Comparison of ENCODE assay signal across 8 cellular contexts in the genomic region with DNA sequence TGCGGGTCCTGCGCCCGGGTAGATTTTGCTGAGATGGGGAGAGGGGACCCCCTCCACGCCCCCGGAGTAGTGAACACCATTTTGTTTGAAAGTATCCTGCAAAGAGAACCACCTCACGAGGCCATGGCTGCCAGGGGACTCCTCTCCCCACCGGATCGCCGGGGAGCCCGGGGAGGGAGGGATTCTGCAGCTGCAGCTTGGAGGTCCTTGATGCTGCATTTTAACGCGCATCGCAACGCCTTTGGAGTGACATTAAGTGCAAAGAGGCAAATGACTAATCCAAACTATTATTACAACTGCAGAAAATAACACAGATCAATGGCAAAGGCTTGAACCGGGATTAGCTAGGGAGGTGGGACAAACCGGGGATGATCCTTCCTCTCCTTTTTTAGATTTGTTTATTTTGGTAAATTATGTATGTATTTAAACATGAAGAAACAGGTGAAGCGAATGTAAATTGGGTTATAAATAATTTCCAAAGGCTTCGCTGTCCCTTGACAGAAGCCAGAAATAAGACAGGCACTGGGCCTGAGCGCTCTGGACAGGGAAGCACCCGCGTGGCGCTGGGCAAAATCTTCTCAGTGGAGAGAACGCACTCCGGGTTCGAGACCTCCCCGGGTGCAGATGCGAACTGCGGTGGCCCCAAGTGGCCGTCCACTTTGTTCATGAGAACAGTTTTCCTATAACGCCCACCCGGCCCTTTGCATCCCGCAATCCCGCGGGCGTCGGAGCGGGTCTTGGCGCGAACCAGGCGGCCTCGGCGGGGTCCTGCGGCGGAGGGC. TPM values are rescaled to one million over a fixed set of nuclear protein-coding genes. Genes with fewer than 3 reads are reported as not detected.
DNase-seq lines count a peak whose midpoint lies in the region; ATAC-seq and TF ChIP-seq lines count a peak whose summit lies in the region.

No MANE protein-coding gene starts in this region.

- H3K79me2 ChIP-seq in MM.1S (ENCODE audit: low read length): no peaks in the 10 kb centered on the region

- no peak for TF ChIP-seq CTCF in Caco-2 (IDR thresholded peaks at IDR 0.05; ENCODE audit: insufficient read depth in 1 of 2, low read depth in 1 of 2, low read length in 1 of 2, severe bottlenecking in 1 of 2, unreplicated experiment in 1 of 2)
- no peak for TF ChIP-seq CTCF in MM.1S (IDR thresholded peaks at IDR 0.05; ENCODE audit: low read length)
- TF ChIP-seq CTCF in neural crest cell (conservative IDR thresholded peaks at IDR 0.05): no peak

- POLR2A ChIA-PET in Caco-2 (lab: Charles Lee): interaction anchor here (0.6 kb wide), 1 partner anchor 232 kb away, joined by 3 read pairs; no protein-coding TSS in a partner anchor

- H3K27ac ChIP-seq in MM.1S (ENCODE audit: low read length): no peak overlapping the region
- H3K27ac ChIP-seq in caudate nucleus (ENCODE audit: low read depth, low read length): peak overlapping the region; percentile 58

- H3K4me3 Mint-ChIP-seq in Caco-2 (ENCODE audit: unreplicated experiment) (peak overlapping the region; percentile 65), neural crest cell (peak overlapping the region; percentile 96)

- no peak for ATAC-seq in HG02678 (IDR thresholded peaks at IDR 0.05; ENCODE audit: unreplicated experiment)

- H4K20me1 ChIP-seq in MM.1S (ENCODE audit: insufficient read depth, low read length): no peaks in the 10 kb centered on the region

- CTCF ChIA-PET in Caco-2 (lab: Charles Lee): interaction anchor here (1.1 to 4.1 kb wide), 11 partner anchors 59 to 241 kb away, joined by 3 to 77 read pairs (median 5); no protein-coding TSS in a partner anchor

- H3K36me3 Mint-ChIP-seq in Caco-2 (ENCODE audit: insufficient read depth, unreplicated experiment) (no peaks in the 10 kb centered on the region), neural crest cell (ENCODE audit: low read depth) (peaks cover 2% of the 10 kb centered on the region)

- no peaks in the 10 kb centered on the region for H3F3A ChIP-seq in MM.1S (ENCODE audit: insufficient read depth, low read length)

- DNase-seq in Caco-2 (peak in 1 of 2 experiments; percentile 7), MM.1S (no peak), caudate nucleus (lab: John Stamatoyannopoulos, UW) (peak in 22 of 61 donors; percentile 13 to 77 (median 50)), neural crest cell (ENCODE audit: low read depth, low spot score) (peak; percentile 29), T-helper 9 cell (no peak), H4 (ENCODE audit: low spot score) (no peak), AML-193 (lab: John Stamatoyannopoulos, UW) (no peak)

- H3K27me3 Mint-ChIP-seq in Caco-2 (ENCODE audit: insufficient read depth, unreplicated experiment) (peaks cover 13% of the 10 kb centered on the region), neural crest cell (ENCODE audit: low read depth) (peaks cover 43% of the 10 kb centered on the region)

- H3K27me3 ChIP-seq in Caco-2 (replicated peaks; ENCODE audit: control insufficient read depth, insufficient read depth, low read length) (no peaks in the 10 kb centered on the region; the same call in none of the 2 replicates), MM.1S (replicated peaks; ENCODE audit: insufficient read depth, low read length) (peaks cover 76% of the 10 kb centered on the region)

- H3K9me3 ChIP-seq in Caco-2 (no peaks in the 10 kb centered on the region), MM.1S (replicated peaks; ENCODE audit: insufficient read depth, low read length) (no peaks in the 10 kb centered on the region)

- H3K27ac Mint-ChIP-seq in Caco-2 (ENCODE audit: unreplicated experiment): no peak overlapping the region
- peak overlapping the region; percentile 57 for H3K27ac Mint-ChIP-seq in neural crest cell (ENCODE audit: unreplicated experiment)

- H3K4me2 ChIP-seq in MM.1S (ENCODE audit: low read depth, low read length): peak overlapping the region; percentile 70

- H3K36me3 ChIP-seq in Caco-2 (ENCODE audit: control insufficient read depth, insufficient read depth, low read length) (no peaks in the 10 kb centered on the region), MM.1S (replicated peaks; ENCODE audit: insufficient read depth, low read length) (no peaks in the 10 kb centered on the region)

- H3K9me3 Mint-ChIP-seq in Caco-2 (ENCODE audit: unreplicated experiment) (no peaks in the 10 kb centered on the region), neural crest cell (no peaks in the 10 kb centered on the region)

- no peak overlapping the region for H2AFZ ChIP-seq in MM.1S (ENCODE audit: low read length)

- peak overlapping the region; percentile 40 for H3K4me3 ChIP-seq in Caco-2 (ENCODE audit: low read depth, low read length)
- H3K4me3 ChIP-seq in MM.1S (ENCODE audit: low read length): no peak overlapping the region

- BruUV-seq in Caco-2 (replicated peaks; lab: Mats Ljungman, UMichigan): no TSS peak

- H3K4me1 Mint-ChIP-seq in Caco-2 (ENCODE audit: low read depth, unreplicated experiment) (no peaks in the 10 kb centered on the region), neural crest cell (peaks cover 27% of the 10 kb centered on the region)

- H3K4me1 ChIP-seq in Caco-2 (peaks cover 24% of the 10 kb centered on the region), MM.1S (ENCODE audit: low read length) (no peaks in the 10 kb centered on the region)

- H3K9ac ChIP-seq in MM.1S (ENCODE audit: low read length): no peak overlapping the region

- intact Hi-C loops in Caco-2 (cut with micrococcal nuclease; ENCODE audit: unreplicated experiment): loop anchor here (1.0 kb wide), 3 partner anchors 75 to 170 kb away; no protein-coding TSS in a partner anchor

- no peaks in the 10 kb centered on the region for H3K9me2 ChIP-seq in MM.1S (replicated peaks; ENCODE audit: insufficient read depth, low read length)

RNA-seq across cellular contexts. Expression of a gene that starts 0.9 kb away (rescaled TPM):
- 0.74 and 2.4 TPM in 2 replicates for total RNA-seq in Caco-2 (2022)
- 201 and 203 TPM in 2 replicates for total RNA-seq in neural crest cell
- total RNA-seq in H4 (2014; rRNA removed; shearing (Covaris generic)): 4.5 and 5.0 TPM in 2 replicates

Comparison
In these comparisons a context has a peak if more than half of its experiments do, and no peak if none do; other contexts are left out.
1. RNA of a gene that starts 0.9 kb away (total RNA-seq): 201 to 203 TPM in neural crest cell; 4.5 to 5.0 TPM in H4 and 0.74 to 2.4 TPM in Caco-2; every median in the first group is over 10 times any median in the second.